In genomic region chr22:23891726-23892125, GRCh38 we compare ENCODE assay signal across 20 cellular contexts. TPM values are rescaled to one million over a fixed set of nuclear protein-coding genes. Genes with fewer than 3 reads are reported as not detected.
A peak's percentile ranks its signal among the peaks of the same experiment; 100 is the strongest.
DNase-seq lines count a peak whose midpoint lies in the region; ATAC-seq lines count a peak whose summit lies in the region.
"Had no signal": no experiment of that assay in that cellular context is flagged by ENCODE, and none has a peak within 500 bp of the region (broad histone marks: within the 10 kb centered on the region; RNA-seq: fewer than 3 reads in every experiment).

No MANE protein-coding gene starts in this region.

- DNase-seq in activated CD4-positive, alpha-beta T cell treated with anti-CD3 and anti-CD28 coated beads, Interleukin-2, amount 10 ng/mL, durations not matched to agents 24 days and 14 days, result peak; percentile 49
- DNase-seq in activated CD4-positive, alpha-beta T cell treated with anti-CD3 and anti-CD28 coated beads for 48 hours, result no peak
- no peak for DNase-seq in CD8-positive, alpha-beta memory T cell
- DNase-seq in immature natural killer cell (no peak), Karpas-422 (no peak), DMS114 treated with DMSO at 0.1 percent for 48 hours (lab: John Stamatoyannopoulos, UW; ENCODE audit: unreplicated experiment) (no peak), NCI-H1694 (lab: John Stamatoyannopoulos, UW) (no peak)
- DNase-seq: 8988T, Calu3, H7, HFFc6, MV-4-11, NCI-H1417, NCI-H187 treated with DMSO at 0.1 percent for 48 hours, NCI-H226, PC-3, RPMI8226, SHP77 treated with DMSO at 0.1 percent for 48 hours had no signal

- H3K79me2 ChIP-seq in Karpas-422 (ENCODE audit: low read length), result peaks cover 17% of the 10 kb centered on the region

- H3K27me3 ChIP-seq in CD8-positive, alpha-beta memory T cell (ENCODE audit: insufficient read depth, low read length, poor library complexity, severe bottlenecking), result no peaks in the 10 kb centered on the region
- no peaks in the 10 kb centered on the region for H3K27me3 ChIP-seq in Karpas-422 (ENCODE audit: low read length)

- H3K9ac ChIP-seq in Karpas-422 (ENCODE audit: low read length), result no peak overlapping the region

- CTCF ChIA-PET in CD8-positive, alpha-beta memory T cell (lab: Charles Lee), result no interaction called here

- no peak overlapping the region for H3K4me2 ChIP-seq in Karpas-422 (ENCODE audit: low read depth, low read length, poor library complexity, severe bottlenecking)

- H3K27ac ChIP-seq in CD8-positive, alpha-beta memory T cell (ENCODE audit: low read depth, low read length), result no peak overlapping the region
- no peak overlapping the region for H3K27ac ChIP-seq in Karpas-422 (ENCODE audit: low read length)

- H3K4me3 Mint-ChIP-seq in activated CD4-positive, alpha-beta T cell treated with anti-CD3 and anti-CD28 coated beads, Interleukin-2, amount 10 ng/mL, durations not matched to agents 24 days and 14 days, result no peak overlapping the region
- H3K4me3 Mint-ChIP-seq in CD8-positive, alpha-beta memory T cell, result peak overlapping the region in 4 of 7 donors; percentile 20 to 72 (median 38)
- peak overlapping the region in 3 of 5 donors; percentile 17 to 91 (median 33) for H3K4me3 Mint-ChIP-seq in immature natural killer cell
- no peak overlapping the region for H3K4me3 Mint-ChIP-seq in stimulated activated memory B cell treated with anti-CD40 and anti-IgM and Interleukin-4, amounts not matched to agents 10 μg/mL and 1 μg/mL and 100 μg/mL, for 72 hours
- H3K4me3 Mint-ChIP-seq: HFFc6 had no signal

- H3K4me1 Mint-ChIP-seq in activated CD4-positive, alpha-beta T cell treated with anti-CD3 and anti-CD28 coated beads, Interleukin-2, amount 10 ng/mL, durations not matched to agents 24 days and 14 days, result peaks cover 17% of the 10 kb centered on the region
- H3K4me1 Mint-ChIP-seq in CD8-positive, alpha-beta memory T cell, result peaks cover 24 to 25% (median 24%) of the 10 kb centered on the region in 3 donors
- H3K4me1 Mint-ChIP-seq in immature natural killer cell, result peaks cover 20 to 26% of the 10 kb centered on the region in 2 donors
- peaks cover 35% of the 10 kb centered on the region for H3K4me1 Mint-ChIP-seq in stimulated activated memory B cell treated with anti-CD40 and anti-IgM and Interleukin-4, amounts not matched to agents 10 μg/mL and 1 μg/mL and 100 μg/mL, for 72 hours

- H3K27me3 Mint-ChIP-seq in activated CD4-positive, alpha-beta T cell treated with anti-CD3 and anti-CD28 coated beads, Interleukin-2, amount 10 ng/mL, durations not matched to agents 24 days and 14 days, result no peaks in the 10 kb centered on the region
- H3K27me3 Mint-ChIP-seq in CD8-positive, alpha-beta memory T cell, result peaks cover 0 to 2% of the 10 kb centered on the region in 2 donors
- peaks cover 0 to 6% (median 3%) of the 10 kb centered on the region in 3 donors for H3K27me3 Mint-ChIP-seq in immature natural killer cell (ENCODE audit: low read depth in 3 of 3)
- no peaks in the 10 kb centered on the region for H3K27me3 Mint-ChIP-seq in stimulated activated memory B cell treated with anti-CD40 and anti-IgM and Interleukin-4, amounts not matched to agents 10 μg/mL and 1 μg/mL and 100 μg/mL, for 72 hours

- intact Hi-C loops in activated CD4-positive, alpha-beta T cell treated with anti-CD3 and anti-CD28 coated beads, Interleukin-2, amount 10 ng/mL, durations not matched to agents 24 days and 14 days (cut with micrococcal nuclease), result loop anchor here (5.0 kb wide), 1 partner anchor 34 kb away; the partner anchor contains the start of gene SLC2A11

- H3K36me3 Mint-ChIP-seq in activated CD4-positive, alpha-beta T cell treated with anti-CD3 and anti-CD28 coated beads, Interleukin-2, amount 10 ng/mL, durations not matched to agents 24 days and 14 days (ENCODE audit: low read depth), result peaks cover 20% of the 10 kb centered on the region
- peaks cover 0 to 26% (median 0%) of the 10 kb centered on the region in 3 donors for H3K36me3 Mint-ChIP-seq in CD8-positive, alpha-beta memory T cell
- H3K36me3 Mint-ChIP-seq in immature natural killer cell, result no peaks in the 10 kb centered on the region
- peaks cover 16% of the 10 kb centered on the region for H3K36me3 Mint-ChIP-seq in stimulated activated memory B cell treated with anti-CD40 and anti-IgM and Interleukin-4, amounts not matched to agents 10 μg/mL and 1 μg/mL and 100 μg/mL, for 72 hours

- H4K20me1 ChIP-seq in Karpas-422 (ENCODE audit: insufficient read depth, low read depth, low read length), result peaks cover 13% of the 10 kb centered on the region

- H3K4me3 ChIP-seq in CD8-positive, alpha-beta memory T cell (ENCODE audit: low read length), result no peak overlapping the region
- H3K4me3 ChIP-seq in Karpas-422 (ENCODE audit: low read length), result no peak overlapping the region
- H3K4me3 ChIP-seq: K562 had no signal

- no peak overlapping the region for H2AFZ ChIP-seq in Karpas-422 (ENCODE audit: low read length)

- H3K27ac Mint-ChIP-seq in activated CD4-positive, alpha-beta T cell treated with anti-CD3 and anti-CD28 coated beads, Interleukin-2, amount 10 ng/mL, durations not matched to agents 24 days and 14 days, result no peak overlapping the region
- H3K27ac Mint-ChIP-seq in CD8-positive, alpha-beta memory T cell, result peak overlapping the region in 4 of 8 donors; percentile 33 to 97 (median 91)
- H3K27ac Mint-ChIP-seq in immature natural killer cell, result peak overlapping the region in 1 of 6 donors; percentile 39
- H3K27ac Mint-ChIP-seq in stimulated activated memory B cell treated with anti-CD40 and anti-IgM and Interleukin-4, amounts not matched to agents 10 μg/mL and 1 μg/mL and 100 μg/mL, for 72 hours, result peak overlapping the region; percentile 96
- H3K27ac Mint-ChIP-seq: HFFc6 had no signal

- H3K9me2 ChIP-seq in Karpas-422 (replicated peaks; ENCODE audit: insufficient read depth, low read length), result no peaks in the 10 kb centered on the region

- H3K9me3 ChIP-seq in CD8-positive, alpha-beta memory T cell (ENCODE audit: low read length), result no peaks in the 10 kb centered on the region
- H3K9me3 ChIP-seq in Karpas-422 (ENCODE audit: low read length), result no peaks in the 10 kb centered on the region

- POLR2A ChIA-PET in CD8-positive, alpha-beta memory T cell (lab: Charles Lee), result no interaction called here

- peaks cover 3% of the 10 kb centered on the region for H3K36me3 ChIP-seq in CD8-positive, alpha-beta memory T cell (ENCODE audit: insufficient read depth, low read length)
- peaks cover 21% of the 10 kb centered on the region for H3K36me3 ChIP-seq in Karpas-422 (ENCODE audit: insufficient read depth, low read length)

- H3K9me3 Mint-ChIP-seq in activated CD4-positive, alpha-beta T cell treated with anti-CD3 and anti-CD28 coated beads, Interleukin-2, amount 10 ng/mL, durations not matched to agents 24 days and 14 days, result no peaks in the 10 kb centered on the region
- no peaks in the 10 kb centered on the region for H3K9me3 Mint-ChIP-seq in CD8-positive, alpha-beta memory T cell
- H3K9me3 Mint-ChIP-seq in immature natural killer cell, result no peaks in the 10 kb centered on the region
- H3K9me3 Mint-ChIP-seq in stimulated activated memory B cell treated with anti-CD40 and anti-IgM and Interleukin-4, amounts not matched to agents 10 μg/mL and 1 μg/mL and 100 μg/mL, for 72 hours, result no peaks in the 10 kb centered on the region
- H3K9me3 Mint-ChIP-seq: HFFc6 had no signal

- no peak for ATAC-seq in stimulated activated memory B cell treated with anti-CD40 and anti-IgM and Interleukin-4, amounts not matched to agents 10 μg/mL and 1 μg/mL and 100 μg/mL, for 72 hours
- ATAC-seq: K562, PC-3 had no signal

- H3K4me1 ChIP-seq in CD8-positive, alpha-beta memory T cell (ENCODE audit: insufficient read depth, low read length), result peaks cover 20% of the 10 kb centered on the region
- peaks cover 26% of the 10 kb centered on the region for H3K4me1 ChIP-seq in Karpas-422 (ENCODE audit: low read length)

RNA-seq across cellular contexts. Expression of gene MIF, which starts 2.5 kb away (rescaled TPM):
- total RNA-seq in activated CD4-positive, alpha-beta T cell treated with anti-CD3 and anti-CD28 coated beads, Interleukin-2, amount 10 ng/mL, durations not matched to agents 24 days and 14 days, result 1,352 and 1,382 TPM in 2 replicates
- 100 to 1,000 TPM; 804 to 830 TPM for total RNA-seq in CD8-positive, alpha-beta memory T cell
- polyA plus RNA-seq in CD8-positive, alpha-beta memory T cell, result 1,220 TPM
- 1,000 to 10,000 TPM in 1 of 3 donors, 100 to 1,000 TPM in 2; 788 to 1,627 (median 947) TPM for polyA plus RNA-seq in immature natural killer cell
- total RNA-seq in Karpas-422 (2014; rRNA removed; shearing (Covaris generic); ENCODE audit: low replicate concordance), result 1,081 and 1,189 TPM in 2 replicates

RNA-seq across cellular contexts. Expression of gene SLC2A11, which starts 34.1 kb away (rescaled TPM):
- total RNA-seq in activated CD4-positive, alpha-beta T cell treated with anti-CD3 and anti-CD28 coated beads, Interleukin-2, amount 10 ng/mL, durations not matched to agents 24 days and 14 days, result 8.0 and 9.3 TPM in 2 replicates
- total RNA-seq in CD8-positive, alpha-beta memory T cell, result 1 to 10 TPM; 7.1 to 9.0 TPM
- polyA plus RNA-seq in CD8-positive, alpha-beta memory T cell, result 5.2 TPM
- 1 to 10 TPM in 2 of 3 donors, under 1 TPM in 1; 0.48 to 3.0 (median 2.0) TPM for polyA plus RNA-seq in immature natural killer cell
- total RNA-seq in Karpas-422 (2014; rRNA removed; shearing (Covaris generic); ENCODE audit: low replicate concordance), result 30.3 and 45.6 TPM in 2 replicates

RNA-seq across cellular contexts. Expression of gene DERL3, which starts 52.9 kb away (rescaled TPM):
- total RNA-seq in activated CD4-positive, alpha-beta T cell treated with anti-CD3 and anti-CD28 coated beads, Interleukin-2, amount 10 ng/mL, durations not matched to agents 24 days and 14 days, result 13.4 and 14.8 TPM in 2 replicates
- total RNA-seq in CD8-positive, alpha-beta memory T cell, result 1 to 10 TPM; 5.4 to 5.8 TPM
- 0.28 TPM for polyA plus RNA-seq in CD8-positive, alpha-beta memory T cell
- 1 to 10 TPM in 1 of 3 donors, under 1 TPM in 2; 0.61 to 1.2 (median 0.62) TPM for polyA plus RNA-seq in immature natural killer cell
- total RNA-seq in Karpas-422 (2014; rRNA removed; shearing (Covaris generic); ENCODE audit: low replicate concordance), result 16.3 and 21.7 TPM in 2 replicates
- total RNA-seq: PC-3 had no signal

Comparison
In these comparisons a context has a peak if more than half of its experiments do, and no peak if none do; other contexts are left out.
1. H3K4me3 Mint-ChIP-seq: peak in CD8-positive, alpha-beta memory T cell (4 of 7) and immature natural killer cell (3 of 5); none in activated CD4-positive, alpha-beta T cell treated with anti-CD3 and anti-CD28 coated beads, Interleukin-2, amount 10 ng/mL, durations not matched to agents 24 days and 14 days (single experiment) and stimulated activated memory B cell treated with anti-CD40 and anti-IgM and Interleukin-4, amounts not matched to agents 10 μg/mL and 1 μg/mL and 100 μg/mL, for 72 hours (single experiment).